In the genomic region with DNA sequence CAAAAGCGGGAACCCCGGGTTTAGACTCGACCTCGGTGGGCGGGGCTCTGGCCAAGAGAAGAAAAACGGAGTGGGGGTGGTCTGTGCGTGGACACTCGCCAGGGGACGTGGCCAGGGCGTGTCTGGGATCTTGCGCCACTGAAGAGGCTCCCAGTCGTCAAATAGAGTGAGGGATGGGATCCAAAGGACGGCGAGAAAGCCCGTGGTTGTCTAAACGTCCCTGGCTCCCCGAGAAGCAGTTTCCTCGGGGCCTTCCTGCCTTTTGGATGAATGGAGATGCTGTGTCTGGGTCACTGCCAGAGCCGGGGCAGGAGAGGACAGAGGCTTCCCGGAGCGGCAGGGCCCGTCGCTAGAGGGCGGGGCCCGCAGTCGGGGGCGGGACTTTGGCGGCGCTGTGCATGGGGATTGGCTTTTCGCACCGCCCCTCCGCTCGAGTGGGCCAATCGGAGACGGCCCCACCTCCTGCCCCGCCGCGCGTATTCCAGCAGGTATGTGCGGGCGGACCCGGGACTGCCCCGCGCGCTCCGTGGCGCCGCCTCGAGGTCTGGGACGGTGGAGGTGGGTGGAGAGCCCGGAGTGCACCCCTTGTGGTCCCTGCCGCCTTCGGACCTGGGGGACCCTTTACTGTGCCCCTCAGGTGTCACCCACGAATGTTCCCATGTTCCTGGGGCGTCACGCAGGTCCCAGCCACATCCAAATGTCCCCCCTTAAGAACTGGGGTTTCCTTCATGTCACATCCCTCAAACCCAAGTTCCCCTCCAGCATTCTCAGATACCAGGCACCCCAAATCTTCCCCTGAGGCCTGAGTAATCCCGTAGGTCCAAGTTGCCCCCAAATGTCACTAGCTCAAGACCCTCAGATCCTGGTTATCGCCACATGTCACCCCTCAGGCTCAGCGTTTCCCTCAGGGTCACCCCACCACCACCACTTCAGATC, we compare ENCODE assay signal across 8 cellular contexts. TPM values are rescaled to one million over a fixed set of nuclear protein-coding genes. Genes with fewer than 3 reads are reported as not detected.
A peak's percentile ranks its signal among the peaks of the same experiment; 100 is the strongest.
DNase-seq lines count a peak whose midpoint lies in the region; ATAC-seq and TF ChIP-seq lines count a peak whose summit lies in the region.

No MANE protein-coding gene starts in this region.

- H2AFZ ChIP-seq in OCI-LY3 (ENCODE audit: low read depth, low read length): peak overlapping the region; percentile 87

- peaks cover 0 to 6% (median 0%) of the 10 kb centered on the region in 8 donors for H3K9me3 Mint-ChIP-seq in CD4-positive, alpha-beta memory T cell
- no peaks in the 10 kb centered on the region for H3K9me3 Mint-ChIP-seq in activated T-cell treated with anti-CD3 and anti-CD28 coated beads, Interleukin-2, amount 50 U/mL, for 4 hours
- H3K9me3 Mint-ChIP-seq in stimulated activated effector memory CD8-positive, alpha-beta T cell treated with anti-CD3 and anti-CD28 coated beads, Interleukin-12 subunit alpha, Interleukin-12 subunit beta, amount 100 ng/mL, for 72 hours: no peaks in the 10 kb centered on the region

- H4K20me1 ChIP-seq in OCI-LY3 (ENCODE audit: insufficient read depth, low read length): no peaks in the 10 kb centered on the region

- CTCF ChIA-PET in CD4-positive, alpha-beta memory T cell (lab: Charles Lee; ENCODE audit: partially characterized antibody): interaction anchor here (0.8 to 5.7 kb wide), 4 partner anchors 8 to 47 kb away, joined by 3 to 37 read pairs (median 6); no protein-coding TSS in a partner anchor

- peak overlapping the region; percentile 83 to 88 (median 86) for H3K4me3 Mint-ChIP-seq in CD4-positive, alpha-beta memory T cell
- peak overlapping the region; percentile 76 for H3K4me3 Mint-ChIP-seq in activated T-cell treated with anti-CD3 and anti-CD28 coated beads, Interleukin-2, amount 50 U/mL, for 4 hours
- peak overlapping the region; percentile 96 for H3K4me3 Mint-ChIP-seq in stimulated activated effector memory CD8-positive, alpha-beta T cell treated with anti-CD3 and anti-CD28 coated beads, Interleukin-12 subunit alpha, Interleukin-12 subunit beta, amount 100 ng/mL, for 72 hours

- TF ChIP-seq CTCF in OCI-LY3 (IDR thresholded peaks at IDR 0.05; ENCODE audit: low read depth, low read length): peak; percentile 66
- TF ChIP-seq CTCF in esophagus muscularis mucosa (IDR thresholded peaks at IDR 0.05): peak; percentile 45 to 66 (median 60)

- H3K9me3 ChIP-seq in CD4-positive, alpha-beta memory T cell (ENCODE audit: control insufficient read depth in 1 of 2, low read length in 2 of 2): no peaks in the 10 kb centered on the region
- H3K9me3 ChIP-seq in OCI-LY3 (ENCODE audit: insufficient read depth, low read length) (no peaks in the 10 kb centered on the region), esophagus muscularis mucosa (no peaks in the 10 kb centered on the region)

- intact Hi-C loops in CD4-positive, alpha-beta memory T cell (cut with micrococcal nuclease): loop anchor here (1.0 kb wide), 2 partner anchors 14 to 38 kb away; partner anchors contain the start of gene ZSWIM4
- intact Hi-C loops in esophagus muscularis mucosa (cut with DNase I): loop anchor here (5.0 kb wide), 1 partner anchor 36 kb away; the partner anchor contains the start of gene ZSWIM4

- H3K27ac Mint-ChIP-seq in CD4-positive, alpha-beta memory T cell: peak overlapping the region; percentile 96 to 100 (median 97)
- H3K27ac Mint-ChIP-seq in stimulated activated effector memory CD8-positive, alpha-beta T cell treated with anti-CD3 and anti-CD28 coated beads, Interleukin-12 subunit alpha, Interleukin-12 subunit beta, amount 100 ng/mL, for 72 hours: peak overlapping the region; percentile 100

- H3K9ac ChIP-seq in OCI-LY3 (ENCODE audit: low read length): peak overlapping the region; percentile 76

- H3K4me1 Mint-ChIP-seq in CD4-positive, alpha-beta memory T cell: peaks cover 17 to 51% (median 30%) of the 10 kb centered on the region in 4 donors
- H3K4me1 Mint-ChIP-seq in activated T-cell treated with anti-CD3 and anti-CD28 coated beads, Interleukin-2, amount 50 U/mL, for 4 hours (ENCODE audit: low read depth): peaks cover 38% of the 10 kb centered on the region
- peaks cover 45% of the 10 kb centered on the region for H3K4me1 Mint-ChIP-seq in stimulated activated effector memory CD8-positive, alpha-beta T cell treated with anti-CD3 and anti-CD28 coated beads, Interleukin-12 subunit alpha, Interleukin-12 subunit beta, amount 100 ng/mL, for 72 hours

- no peaks in the 10 kb centered on the region for H3K27me3 ChIP-seq in CD4-positive, alpha-beta memory T cell (ENCODE audit: insufficient read depth, low read length)
- H3K27me3 ChIP-seq in OCI-LY3 (ENCODE audit: low read depth, low read length) (no peaks in the 10 kb centered on the region), esophagus muscularis mucosa (no peaks in the 10 kb centered on the region)

- H3K27ac ChIP-seq in CD4-positive, alpha-beta memory T cell (ENCODE audit: low read depth, low read length): peak overlapping the region; percentile 92
- H3K27ac ChIP-seq in OCI-LY3 (ENCODE audit: low read length) (peak overlapping the region; percentile 33), esophagus muscularis mucosa (replicated peaks in 1 of 4) (peak overlapping the region; percentile 99 to 100 (median 100))

- H3K36me3 ChIP-seq in CD4-positive, alpha-beta memory T cell (ENCODE audit: insufficient read depth, low read length): peaks cover 4% of the 10 kb centered on the region
- H3K36me3 ChIP-seq in OCI-LY3 (replicated peaks; ENCODE audit: low read depth, low read length) (peaks cover 13% of the 10 kb centered on the region), esophagus muscularis mucosa (peaks cover 22 to 68% (median 56%) of the 10 kb centered on the region in 4 donors)

- TF ChIP-seq EP300 in esophagus muscularis mucosa (IDR thresholded peaks at IDR 0.05): no peak

- H3K27me3 Mint-ChIP-seq in CD4-positive, alpha-beta memory T cell: no peaks in the 10 kb centered on the region
- no peaks in the 10 kb centered on the region for H3K27me3 Mint-ChIP-seq in activated T-cell treated with anti-CD3 and anti-CD28 coated beads, Interleukin-2, amount 50 U/mL, for 4 hours (ENCODE audit: low read depth)

- POLR2A ChIA-PET in CD4-positive, alpha-beta memory T cell (lab: Charles Lee; ENCODE audit: partially characterized antibody): interaction anchor here (0.8 to 9.7 kb wide), 8 partner anchors 8 to 45 kb away, joined by 3 to 204 read pairs (median 4); partner anchors contain the start of gene ZSWIM4

- ATAC-seq in GM19397 (IDR thresholded peaks at IDR 0.05; ENCODE audit: unreplicated experiment): peak; percentile 66
- ATAC-seq in activated T-cell treated with anti-CD3 and anti-CD28 coated beads, Interleukin-2, amount 50 U/mL, for 4 hours: peak; percentile 90 to 91
- ATAC-seq in stimulated activated effector memory CD8-positive, alpha-beta T cell treated with anti-CD3 and anti-CD28 coated beads, Interleukin-12 subunit alpha, Interleukin-12 subunit beta, amount 100 ng/mL, for 72 hours: peak; percentile 87

- peaks cover 5% of the 10 kb centered on the region for H3K79me2 ChIP-seq in OCI-LY3 (ENCODE audit: low read length)

- DNase-seq in CD4-positive, alpha-beta memory T cell: peak; percentile 90 to 94 (median 91)
- DNase-seq in HT1080 (ENCODE audit: low read depth) (peak; percentile 82), esophagus muscularis mucosa (ENCODE audit: extremely low spot score) (peak; percentile 98), myocyte (ENCODE audit: low read depth) (peak; percentile 84)
- DNase-seq in activated T-cell treated with anti-CD3 and anti-CD28 coated beads, Interleukin-2, amount 50 U/mL, for 4 hours: peak; percentile 88
- peak; percentile 85 to 93 for DNase-seq in stimulated activated effector memory CD8-positive, alpha-beta T cell treated with anti-CD3 and anti-CD28 coated beads, Interleukin-12 subunit alpha, Interleukin-12 subunit beta, amount 100 ng/mL, for 72 hours (ENCODE audit: low spot score in 2 of 2)

- H3K4me2 ChIP-seq in OCI-LY3 (ENCODE audit: low read length): peak overlapping the region; percentile 94

- H3K4me3 ChIP-seq in CD4-positive, alpha-beta memory T cell (ENCODE audit: low read length in 2 of 2): peak overlapping the region; percentile 36 to 47
- H3K4me3 ChIP-seq in OCI-LY3 (ENCODE audit: low read length) (peak overlapping the region; percentile 89), esophagus muscularis mucosa (peak overlapping the region; percentile 21 to 40 (median 26))

- peaks cover 49% of the 10 kb centered on the region for H3K4me1 ChIP-seq in CD4-positive, alpha-beta memory T cell (ENCODE audit: insufficient read depth, low read length)
- H3K4me1 ChIP-seq in OCI-LY3 (ENCODE audit: low read length) (peaks cover 24% of the 10 kb centered on the region), esophagus muscularis mucosa (peaks cover 54 to 74% (median 65%) of the 10 kb centered on the region in 4 donors)

- 22% methylated on average over 18 of the region's 59 CpGs for WGBS in esophagus muscularis mucosa

- TF ChIP-seq POLR2A in esophagus muscularis mucosa (IDR thresholded peaks at IDR 0.05; ENCODE audit: low read depth): no peak

- peaks cover 5 to 30% of the 10 kb centered on the region in 2 donors for H3K36me3 Mint-ChIP-seq in CD4-positive, alpha-beta memory T cell
- H3K36me3 Mint-ChIP-seq in activated T-cell treated with anti-CD3 and anti-CD28 coated beads, Interleukin-2, amount 50 U/mL, for 4 hours (ENCODE audit: insufficient read depth): peaks cover 12% of the 10 kb centered on the region
- H3K36me3 Mint-ChIP-seq in stimulated activated effector memory CD8-positive, alpha-beta T cell treated with anti-CD3 and anti-CD28 coated beads, Interleukin-12 subunit alpha, Interleukin-12 subunit beta, amount 100 ng/mL, for 72 hours: peaks cover 99% of the 10 kb centered on the region

RNA-seq across cellular contexts. Expression of gene ZSWIM4, which starts 38.4 kb away (rescaled TPM):
- total RNA-seq in CD4-positive, alpha-beta memory T cell: 1 to 10 TPM; 6.4 to 6.6 TPM
- 1 to 10 TPM in 1 of 2 donors, under 1 TPM in 1; 0.33 to 1.6 TPM for polyA plus RNA-seq in CD4-positive, alpha-beta memory T cell
- total RNA-seq in HT1080 (2014; rRNA removed; shearing (Covaris generic)): 1.8 and 2.7 TPM in 2 replicates
- polyA plus RNA-seq in HT1080 (2015; cell fraction: cytosol; rRNA removed): 8.2 and 9.2 TPM in 2 replicates
- 11.2 and 13.4 TPM in 2 replicates for polyA plus RNA-seq in HT1080 (2015; cell fraction: nucleus; rRNA removed)
- total RNA-seq in activated T-cell treated with anti-CD3 and anti-CD28 coated beads, Interleukin-2, amount 50 U/mL, for 4 hours: 1 to 10 TPM; 3.2 to 5.0 (median 3.7) TPM
- total RNA-seq in esophagus muscularis mucosa (10 to 100 TPM in 1 of 4 donors, 1 to 10 TPM in 3; 5.3 to 11.6 (median 7.8) TPM), myocyte (6.4 and 14.9 TPM in 2 replicates)
- polyA plus RNA-seq in myocyte (2012): 8.3 TPM

RNA-seq across cellular contexts. Expression of gene NANOS3, which starts 43.3 kb away (rescaled TPM):
- total RNA-seq in CD4-positive, alpha-beta memory T cell: not detected
- not detected for polyA plus RNA-seq in CD4-positive, alpha-beta memory T cell
- total RNA-seq in HT1080 (2014; rRNA removed; shearing (Covaris generic)): not detected in 2 replicates
- not detected in 2 replicates for polyA plus RNA-seq in HT1080 (2015; cell fraction: cytosol; rRNA removed)
- polyA plus RNA-seq in HT1080 (2015; cell fraction: nucleus; rRNA removed): not detected in 2 replicates
- under 1 TPM in 1 of 3 donors, not detected in 2; 0.52 TPM for total RNA-seq in activated T-cell treated with anti-CD3 and anti-CD28 coated beads, Interleukin-2, amount 50 U/mL, for 4 hours
- total RNA-seq in esophagus muscularis mucosa: not detected
- 0.83 TPM in 1 of 2 replicates, not detected in the other for total RNA-seq in myocyte
- 6.0 TPM for polyA plus RNA-seq in myocyte (2012)

RNA-seq across cellular contexts. Expression of gene C19orf53, which starts 59.3 kb away (rescaled TPM):
- 10 to 100 TPM; 84.3 to 85.0 TPM for total RNA-seq in CD4-positive, alpha-beta memory T cell
- polyA plus RNA-seq in CD4-positive, alpha-beta memory T cell: 100 to 1,000 TPM; 207 to 257 TPM
- 382 and 486 TPM in 2 replicates for total RNA-seq in HT1080 (2014; rRNA removed; shearing (Covaris generic))
- polyA plus RNA-seq in HT1080 (2015; cell fraction: cytosol; rRNA removed): 252 and 257 TPM in 2 replicates
- polyA plus RNA-seq in HT1080 (2015; cell fraction: nucleus; rRNA removed): 58.1 and 68.2 TPM in 2 replicates
- 100 to 1,000 TPM; 158 to 181 (median 167) TPM for total RNA-seq in activated T-cell treated with anti-CD3 and anti-CD28 coated beads, Interleukin-2, amount 50 U/mL, for 4 hours
- 100 to 1,000 TPM in 2 of 4 donors, 10 to 100 TPM in 2; 87.4 to 168 (median 104) TPM for total RNA-seq in esophagus muscularis mucosa
- total RNA-seq in myocyte: 147 and 150 TPM in 2 replicates
- 256 TPM for polyA plus RNA-seq in myocyte (2012)

Comparison
In these comparisons a context has a peak if more than half of its experiments do, and no peak if none do; other contexts are left out.
1. Peak in every context shown above with its lines: DNase-seq, ATAC-seq, H3K4me3 ChIP-seq and H3K27ac ChIP-seq.
2. H3K27ac ChIP-seq: peak in every context shown above with its lines; median percentile 100 in esophagus muscularis mucosa; 92 in CD4-positive, alpha-beta memory T cell; 33 in OCI-LY3.
3. H3K4me3 ChIP-seq: peak in every context shown above with its lines; median percentile 89 in OCI-LY3; 42 in CD4-positive, alpha-beta memory T cell; 26 in esophagus muscularis mucosa.